In genomic region chr2:135582383-135582782, GRCh38 we compare ENCODE assay signal across 1 cellular context.
TF ChIP-seq lines count a peak whose summit lies in the region.

No MANE protein-coding gene starts in this region.

TF ChIP-seq in GM23338, 12 proteins besides CTCF, POLR2A, EP300 and RAD21 (continued from another document):
- no peak for TF ChIP-seq REST (IDR thresholded peaks at IDR 0.05; ENCODE audit: unreplicated experiment)
- no peak for TF ChIP-seq EZH2 (IDR thresholded peaks at IDR 0.05; ENCODE audit: low read depth, unreplicated experiment)
